8 cellular contexts compared by ENCODE assay signal in genomic region chr22:40043793-40044101, GRCh38. TPM values are rescaled to one million over a fixed set of nuclear protein-coding genes. Genes with fewer than 3 reads are reported as not detected.
DNase-seq lines count a peak whose midpoint lies in the region; ATAC-seq and TF ChIP-seq lines count a peak whose summit lies in the region.

No MANE protein-coding gene starts in this region.

- POLR2A ChIA-PET in A673 (lab: Charles Lee; ENCODE audit: low non-redundant PET): interaction anchor here (0.5 to 0.6 kb wide), 3 partner anchors 63 to 1179 kb away, joined by 4 to 5 read pairs (median 4); no protein-coding TSS in a partner anchor

- no peak for TF ChIP-seq CTCF in A673 (conservative IDR thresholded peaks at IDR 0.05; ENCODE audit: low read depth, low read length)

- H3K4me1 ChIP-seq in A673 (ENCODE audit: insufficient read depth, low read length, poor library complexity, severe bottlenecking) (peaks cover 43% of the 10 kb centered on the region), muscle layer of duodenum (ENCODE audit: control insufficient read depth in 1 of 2, insufficient read depth in 2 of 2, low read length in 2 of 2) (peaks cover 14 to 49% of the 10 kb centered on the region in 2 donors)

- H3K9me3 ChIP-seq in A673 (ENCODE audit: low read depth, low read length, poor library complexity, severe bottlenecking) (no peaks in the 10 kb centered on the region), muscle layer of duodenum (ENCODE audit: control insufficient read depth in 1 of 2, low read length in 2 of 2) (no peaks in the 10 kb centered on the region)

- no peaks in the 10 kb centered on the region for H3K9me3 Mint-ChIP-seq in IgD-negative memory B cell
- H3K9me3 Mint-ChIP-seq in central memory CD8-positive, alpha-beta T cell: no peaks in the 10 kb centered on the region

- TSS peak; percentile 97 for BruUV-seq in A673 (replicated peaks; lab: Mats Ljungman, UMichigan)

- H3K36me3 Mint-ChIP-seq in IgD-negative memory B cell: peaks cover 1% of the 10 kb centered on the region
- peaks cover 16% of the 10 kb centered on the region for H3K36me3 Mint-ChIP-seq in central memory CD8-positive, alpha-beta T cell (ENCODE audit: insufficient read depth)

- ATAC-seq in central memory CD8-positive, alpha-beta T cell (replicated peaks; ENCODE audit: extremely low read depth, poor library complexity, severe bottlenecking): no peak
- ATAC-seq in esophagus mucosa (no peak), HG02973 (IDR thresholded peaks at IDR 0.05; ENCODE audit: unreplicated experiment) (no peak)

- no peaks in the 10 kb centered on the region for H3K27me3 ChIP-seq in A673 (replicated peaks; ENCODE audit: insufficient read depth, low read depth, low read length, poor library complexity)
- no peaks in the 10 kb centered on the region for H3K27me3 ChIP-seq in muscle layer of duodenum (ENCODE audit: low read depth, low read length)

- peak overlapping the region; percentile 91 to 97 (median 96) for H3K4me3 Mint-ChIP-seq in IgD-negative memory B cell
- H3K4me3 Mint-ChIP-seq in central memory CD8-positive, alpha-beta T cell: peak overlapping the region; percentile 89

- H3K4me1 Mint-ChIP-seq in IgD-negative memory B cell: peaks cover 10 to 26% (median 19%) of the 10 kb centered on the region in 3 donors
- H3K4me1 Mint-ChIP-seq in central memory CD8-positive, alpha-beta T cell: peaks cover 27% of the 10 kb centered on the region

- H3K27me3 Mint-ChIP-seq in IgD-negative memory B cell: peaks cover 6% of the 10 kb centered on the region
- H3K27me3 Mint-ChIP-seq in central memory CD8-positive, alpha-beta T cell: peaks cover 16% of the 10 kb centered on the region

- H3K36me3 ChIP-seq in A673 (ENCODE audit: insufficient read depth, low read length, poor library complexity, severe bottlenecking) (no peaks in the 10 kb centered on the region), muscle layer of duodenum (ENCODE audit: control insufficient read depth in 1 of 2, insufficient read depth in 2 of 2, low read length in 2 of 2) (no peaks in the 10 kb centered on the region)

- peak overlapping the region; percentile 73 for H3K27ac ChIP-seq in A673 (ENCODE audit: low read depth, low read length, poor library complexity, severe bottlenecking)
- H3K27ac ChIP-seq in muscle layer of duodenum (ENCODE audit: low read length): peak overlapping the region; percentile 98

- peak overlapping the region; percentile 59 for H3K4me3 ChIP-seq in A673 (ENCODE audit: low read depth, low read length, poor library complexity, severe bottlenecking)
- H3K4me3 ChIP-seq in muscle layer of duodenum (ENCODE audit: low read depth in 1 of 2, low read length in 2 of 2): peak overlapping the region; percentile 77 to 83

- peak overlapping the region; percentile 96 to 100 (median 97) for H3K27ac Mint-ChIP-seq in IgD-negative memory B cell
- H3K27ac Mint-ChIP-seq in central memory CD8-positive, alpha-beta T cell (ENCODE audit: low read depth): peak overlapping the region; percentile 97

- DNase-seq in A673 (ENCODE audit: low spot score): no peak
- no peak for DNase-seq in central memory CD8-positive, alpha-beta T cell (ENCODE audit: low spot score in 2 of 2)
- no peak for DNase-seq in UCSD-AML1 (lab: John Stamatoyannopoulos, UW; ENCODE audit: unreplicated experiment)
- no peak for DNase-seq in nucleus accumbens (lab: John Stamatoyannopoulos, UW)

- CTCF ChIA-PET in A673 (lab: Charles Lee): interaction anchor here (0.7 kb wide), 1 partner anchor 501 kb away, joined by 3 read pairs; no protein-coding TSS in a partner anchor

- intact Hi-C loops in A673 (cut with micrococcal nuclease; ENCODE audit: unreplicated experiment): loop anchor here (1.0 to 10.0 kb wide), 5 partner anchors 134 to 869 kb away; partner anchors contain the start of genes RPS19BP1 and TNRC6B

RNA-seq across cellular contexts. Expression of gene FAM83F, which starts 49.0 kb away (rescaled TPM):
- total RNA-seq in A673 (2021) (not detected in 2 replicates), esophagus mucosa (50.7 TPM)
- polyA plus RNA-seq in IgD-negative memory B cell: not detected

Comparison
In these comparisons a context has a peak if more than half of its experiments do, and no peak if none do; other contexts are left out.
1. RNA of gene FAM83F, which starts 49.0 kb away (total RNA-seq): 50.7 TPM in esophagus mucosa (single experiment); not detected in A673; every median in the first group is over 10 times any median in the second.